ENCODE assay signal across 19 cellular contexts in the genomic region with DNA sequence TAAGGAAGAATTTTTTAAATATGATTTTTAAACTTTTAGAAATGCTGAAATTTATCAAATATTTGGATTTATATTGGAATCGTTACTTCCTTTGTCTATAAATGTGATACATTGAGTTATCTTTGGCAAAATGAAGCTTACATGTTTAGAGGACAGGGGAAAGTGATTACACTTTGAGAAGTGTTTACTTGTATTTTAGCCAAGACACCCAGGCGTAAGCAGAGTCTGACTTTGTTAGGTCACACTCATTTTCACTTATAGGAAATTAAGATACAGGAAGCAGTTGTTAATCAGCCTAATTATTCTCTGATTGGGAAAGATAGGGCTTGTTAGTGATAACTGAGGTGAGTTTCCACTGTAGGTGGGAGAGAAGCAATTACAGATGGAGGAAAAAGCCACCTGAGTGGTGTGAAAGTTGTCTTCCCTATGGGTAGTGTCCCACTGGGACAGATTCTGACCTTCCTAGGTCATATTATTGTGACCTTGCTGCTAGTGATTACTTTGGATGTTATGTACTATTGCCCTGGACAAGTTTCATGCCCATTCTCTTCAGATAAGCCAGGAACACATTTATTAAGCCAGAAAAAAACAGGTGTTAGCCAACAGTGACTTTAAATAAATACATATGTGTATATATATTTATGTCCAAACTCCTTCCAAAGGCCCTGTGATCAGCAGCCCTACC.
A peak's percentile ranks its signal among the peaks of the same experiment; 100 is the strongest.
DNase-seq lines count a peak whose midpoint lies in the region; ATAC-seq, FAIRE-seq and TF ChIP-seq lines count a peak whose summit lies in the region.
"Had no signal": no experiment of that assay in that cellular context is flagged by ENCODE, and none has a peak within 500 bp of the region (broad histone marks: within the 10 kb centered on the region; RNA-seq: fewer than 3 reads in every experiment).

No MANE protein-coding gene starts in this region.

- peak; percentile 41 for FAIRE-seq in keratinocyte (lab: Jason Lieb, UNC)
- FAIRE-seq: D721Med, K562 had no signal

- H3K4me1 Mint-ChIP-seq in stimulated activated naive B cell treated with anti-CD40 and anti-IgM and Interleukin-4, amounts not matched to agents 10 μg/mL and 1 μg/mL and 100 μg/mL, for 72 hours, result peaks cover 0 to 4% of the 10 kb centered on the region in 2 donors
- H3K4me1 Mint-ChIP-seq in glutamatergic neuron (ENCODE audit: low read depth, unreplicated experiment), result no peaks in the 10 kb centered on the region

- no peak overlapping the region for H3K9ac ChIP-seq in keratinocyte (ENCODE audit: control insufficient read depth, extremely low read depth, insufficient read depth, low read length)

- H3K27me3 ChIP-seq in PC-9 (ENCODE audit: insufficient read depth, low read depth) (no peaks in the 10 kb centered on the region), keratinocyte (ENCODE audit: control insufficient read depth, extremely low read depth, insufficient read depth, low read length) (no peaks in the 10 kb centered on the region)
- H3K27me3 ChIP-seq: BE2C had no signal

- DNase-seq in left ventricle myocardium superior (no peak), Right ventricle myocardium inferior (ENCODE audit: missing footprints) (no peak), PC-9 (no peak), keratinocyte (ENCODE audit: low read depth, low spot score) (no peak), glutamatergic neuron (no peak), GM03348 (ENCODE audit: low spot score) (no peak)
- no peak for DNase-seq in stimulated activated naive B cell treated with anti-CD40 and anti-IgM and Interleukin-4, amounts not matched to agents 10 μg/mL and 1 μg/mL and 100 μg/mL, for 72 hours
- DNase-seq: BE2C; CD8-positive, alpha-beta T cell; DMS79; NCI-H1417 treated with DMSO at 0.1 percent for 48 hours; NCI-H1930; NCI-H446; NCI-H69; NK-92 treated with Interleukin-12 subunit alpha and Interleukin-12 subunit beta, amount 100 ng/mL, for 24 hours; OCI-M1 had no signal

- no peaks in the 10 kb centered on the region for H3K36me3 ChIP-seq in PC-9 (ENCODE audit: low read depth)
- H3K36me3 ChIP-seq in keratinocyte (ENCODE audit: control insufficient read depth in 2 of 2, extremely low read depth in 1 of 2, insufficient read depth in 2 of 2, low read length in 2 of 2), result peaks cover 5 to 29% of the 10 kb centered on the region in 2 experiments

- H3K9me1 ChIP-seq in keratinocyte (ENCODE audit: control insufficient read depth, extremely low read depth, insufficient read depth, low read length), result no peaks in the 10 kb centered on the region

- no peaks in the 10 kb centered on the region for H3K27me3 Mint-ChIP-seq in stimulated activated naive B cell treated with anti-CD40 and anti-IgM and Interleukin-4, amounts not matched to agents 10 μg/mL and 1 μg/mL and 100 μg/mL, for 72 hours
- peaks cover 1% of the 10 kb centered on the region for H3K27me3 Mint-ChIP-seq in glutamatergic neuron (ENCODE audit: unreplicated experiment)

- CTCF ChIA-PET in PC-9 (lab: Charles Lee), result no interaction called here

- H3K27ac ChIP-seq in PC-9 (peak overlapping the region; percentile 32; the same call in 1 of the 2 replicates), keratinocyte (ENCODE audit: control insufficient read depth, insufficient read depth, low read length) (no peak overlapping the region)

- H3K27ac Mint-ChIP-seq in stimulated activated naive B cell treated with anti-CD40 and anti-IgM and Interleukin-4, amounts not matched to agents 10 μg/mL and 1 μg/mL and 100 μg/mL, for 72 hours, result peak overlapping the region; percentile 34
- H3K27ac Mint-ChIP-seq in glutamatergic neuron (ENCODE audit: unreplicated experiment), result no peak overlapping the region
- H3K27ac Mint-ChIP-seq: CD8-positive, alpha-beta T cell had no signal

- H3K4me1 ChIP-seq in PC-9 (replicated peaks; ENCODE audit: insufficient read depth) (no peaks in the 10 kb centered on the region), keratinocyte (ENCODE audit: control insufficient read depth, extremely low read depth, insufficient read depth, low read length) (peaks cover 23% of the 10 kb centered on the region)
- H3K4me1 ChIP-seq: BE2C had no signal

- ATAC-seq in left ventricle myocardium superior (peak; percentile 56), Right ventricle myocardium inferior (no peak)
- ATAC-seq in stimulated activated naive B cell treated with anti-CD40 and anti-IgM and Interleukin-4, amounts not matched to agents 10 μg/mL and 1 μg/mL and 100 μg/mL, for 72 hours (replicated peaks), result no peak
- ATAC-seq: CD8-positive, alpha-beta T cell; K562 had no signal

- dilution Hi-C loops in keratinocyte (cut with MboI; ENCODE audit: extremely low pct_ligation_motif_present, low sequenced_read_pairs), result no loop called here

- H3K9me2 ChIP-seq in PC-9 (ENCODE audit: insufficient read depth), result no peaks in the 10 kb centered on the region

- H3K79me2 ChIP-seq in PC-9 (ENCODE audit: low read depth) (no peaks in the 10 kb centered on the region), keratinocyte (ENCODE audit: control insufficient read depth, insufficient read depth, low read length) (peaks cover 3% of the 10 kb centered on the region)

- H3K4me3 Mint-ChIP-seq in stimulated activated naive B cell treated with anti-CD40 and anti-IgM and Interleukin-4, amounts not matched to agents 10 μg/mL and 1 μg/mL and 100 μg/mL, for 72 hours, result no peak overlapping the region
- H3K4me3 Mint-ChIP-seq in glutamatergic neuron (ENCODE audit: unreplicated experiment), result no peak overlapping the region
- H3K4me3 Mint-ChIP-seq: CD8-positive, alpha-beta T cell had no signal

- H4K20me1 ChIP-seq in PC-9 (ENCODE audit: insufficient read depth), result no peaks in the 10 kb centered on the region
- no peaks in the 10 kb centered on the region for H4K20me1 ChIP-seq in keratinocyte (ENCODE audit: control insufficient read depth, extremely low read depth, insufficient read depth, low read length)

- H3K9me3 ChIP-seq in PC-9 (ENCODE audit: insufficient read depth, low read depth) (no peaks in the 10 kb centered on the region), keratinocyte (ENCODE audit: control insufficient read depth, low read depth, low read length) (no peaks in the 10 kb centered on the region)
- H3K9me3 ChIP-seq: BE2C, HAP-1 had no signal

- H3K4me2 ChIP-seq in PC-9, result no peak overlapping the region
- H3K4me2 ChIP-seq in keratinocyte (ENCODE audit: control insufficient read depth, extremely low read depth, insufficient read depth, low read depth, low read length), result no peak overlapping the region

- H3K36me3 Mint-ChIP-seq in stimulated activated naive B cell treated with anti-CD40 and anti-IgM and Interleukin-4, amounts not matched to agents 10 μg/mL and 1 μg/mL and 100 μg/mL, for 72 hours, result peaks cover 19 to 41% of the 10 kb centered on the region in 2 donors
- no peaks in the 10 kb centered on the region for H3K36me3 Mint-ChIP-seq in glutamatergic neuron (ENCODE audit: unreplicated experiment)

- TF ChIP-seq CTCF in PC-9 (conservative IDR thresholded peaks at IDR 0.05), result no peak
- no peak for TF ChIP-seq CTCF in keratinocyte (optimal IDR thresholded peaks at IDR 0.05 in 1 of 3, IDR thresholded peaks at IDR 0.05 in 1 of 3, conservative IDR thresholded peaks at IDR 0.05 in 1 of 3; ENCODE audit: extremely low read depth in 1 of 3, insufficient read depth in 2 of 3, low read length in 3 of 3)
- TF ChIP-seq CTCF in glutamatergic neuron (IDR thresholded peaks at IDR 0.05; ENCODE audit: partially characterized antibody, unreplicated experiment), result no peak

- POLR2A ChIA-PET in PC-9 (lab: Charles Lee; ENCODE audit: unreplicated experiment), result no interaction called here

- H3K9me3 Mint-ChIP-seq in stimulated activated naive B cell treated with anti-CD40 and anti-IgM and Interleukin-4, amounts not matched to agents 10 μg/mL and 1 μg/mL and 100 μg/mL, for 72 hours, result no peaks in the 10 kb centered on the region
- H3K9me3 Mint-ChIP-seq in glutamatergic neuron (ENCODE audit: unreplicated experiment), result peaks cover 2% of the 10 kb centered on the region
- H3K9me3 Mint-ChIP-seq: CD8-positive, alpha-beta T cell had no signal

- no peak overlapping the region for H2AFZ ChIP-seq in PC-9
- no peak overlapping the region for H2AFZ ChIP-seq in keratinocyte (ENCODE audit: control insufficient read depth, low read length)

- no peaks in the 10 kb centered on the region for H3F3A ChIP-seq in PC-9 (ENCODE audit: insufficient read depth, low read depth)

- H3K4me3 ChIP-seq in PC-9, result no peak overlapping the region
- H3K4me3 ChIP-seq in keratinocyte (ENCODE audit: control insufficient read depth in 2 of 3, extremely low read depth in 1 of 3, insufficient read depth in 2 of 3, low read depth in 1 of 3, low read length in 3 of 3), result no peak overlapping the region
- H3K4me3 ChIP-seq: HAP-1, K562 had no signal

- intact Hi-C loops in left ventricle myocardium superior (cut with micrococcal nuclease), result no loop called here
- intact Hi-C loops in Right ventricle myocardium inferior (cut with DNase I), result no loop called here
- intact Hi-C loops in PC-9 (cut with micrococcal nuclease; ENCODE audit: unreplicated experiment), result loop anchor here (10.0 kb wide), 1 partner anchor 63 kb away; no protein-coding TSS in a partner anchor

- no TSS peak for BruUV-seq in PC-9 (replicated peaks; lab: Mats Ljungman, UMichigan)
